ENCODE assay signal across 28 cellular contexts in genomic region chr4:105600256-105600655, GRCh38. TPM values are rescaled to one million over a fixed set of nuclear protein-coding genes. Genes with fewer than 3 reads are reported as not detected.
"Had no signal": no experiment of that assay in that cellular context is flagged by ENCODE, and none has a peak within 500 bp of the region (broad histone marks: within the 10 kb centered on the region; RNA-seq: fewer than 3 reads in every experiment).

No MANE protein-coding gene starts in this region.

- DNase-seq: dermis blood vessel endothelial cell; dorsolateral prefrontal cortex; effector CD4-positive, alpha-beta T cell; effector memory CD4-positive, alpha-beta T cell; endodermal cell; erythroblast; esophagus squamous epithelium; foreskin fibroblast; foreskin melanocyte; gastrocnemius medialis; glutamatergic neuron; head of caudate nucleus; heart right ventricle; hippocampal formation; left cardiac atrium; left lung; left ventricle myocardium superior; lower lobe of right lung; mesenchymal stem cell; mucosa of descending colon; naive B cell had no signal

- ATAC-seq: esophagus mucosa, gastrocnemius medialis, left cardiac atrium, left lung, lower lobe of right lung, mucosa of descending colon had no signal

- H3K27ac ChIP-seq: coronary artery, dorsolateral prefrontal cortex, epithelial cell of prostate, esophagus squamous epithelium, gastrocnemius medialis, heart right ventricle, left lung, lower lobe of right lung had no signal

- H3K4me3 ChIP-seq: coronary artery, dorsolateral prefrontal cortex, esophagus squamous epithelium, gastrocnemius medialis, heart right ventricle, left lung, lower lobe of right lung, mucosa of descending colon had no signal

- H3K9me3 ChIP-seq: esophagus squamous epithelium, gastrocnemius medialis, heart right ventricle, left lung, lower lobe of right lung, mucosa of descending colon had no signal

- H3K4me3 Mint-ChIP-seq: endodermal cell, mesothelial cell of epicardium, naive B cell had no signal

- H3K27me3 ChIP-seq: esophagus squamous epithelium, gastrocnemius medialis, heart right ventricle, left lung had no signal

- H3K4me1 Mint-ChIP-seq: naive B cell had no signal

- H3K36me3 ChIP-seq: esophagus squamous epithelium, gastrocnemius medialis, heart right ventricle, left lung, lower lobe of right lung had no signal

- H3K27ac Mint-ChIP-seq: endodermal cell, mesothelial cell of epicardium, naive B cell had no signal

- H3K36me3 Mint-ChIP-seq: mesothelial cell of epicardium, naive B cell had no signal

- H3K9me3 Mint-ChIP-seq: endodermal cell, mesothelial cell of epicardium, naive B cell had no signal

- H3K4me1 ChIP-seq: gastrocnemius medialis, lower lobe of right lung had no signal

RNA-seq across cellular contexts. Expression of gene ARHGEF38, which starts 47.8 kb away (rescaled TPM):
- total RNA-seq: gastrocnemius medialis, glomerular endothelial cell, left cardiac atrium, left ventricle myocardium superior, lung microvascular endothelial cell, mesenteric fat pad had no signal
- polyA plus RNA-seq: heart right ventricle had no signal
